ENCODE assay signal across 8 cellular contexts in genomic region chr13:99357149-99357596, GRCh38. TPM values are rescaled to one million over a fixed set of nuclear protein-coding genes. Genes with fewer than 3 reads are reported as not detected.
DNase-seq lines count a peak whose midpoint lies in the region; ATAC-seq and TF ChIP-seq lines count a peak whose summit lies in the region.

No MANE protein-coding gene starts in this region.

- H3K27ac ChIP-seq in suprapubic skin (peak overlapping the region; percentile 53), SJCRH30 (no peak overlapping the region)

- peak; percentile 42 for ATAC-seq in HG02759 (IDR thresholded peaks at IDR 0.05; ENCODE audit: unreplicated experiment)

- H3K27ac Mint-ChIP-seq in activated CD4-positive, alpha-beta T cell treated with anti-CD3 and anti-CD28 coated beads, Interleukin-2, amount 10 ng/mL, durations not matched to agents 24 days and 14 days = peak overlapping the region; percentile 99

- H3K27me3 Mint-ChIP-seq in activated CD4-positive, alpha-beta T cell treated with anti-CD3 and anti-CD28 coated beads, Interleukin-2, amount 10 ng/mL, durations not matched to agents 24 days and 14 days = no peaks in the 10 kb centered on the region

- 80% methylated on average over 8 of the region's 8 CpGs for WGBS in suprapubic skin

- H3K9me3 ChIP-seq in suprapubic skin (no peaks in the 10 kb centered on the region), SJCRH30 (replicated peaks) (no peaks in the 10 kb centered on the region), HAP-1 (no peaks in the 10 kb centered on the region)

- H3K27me3 ChIP-seq in suprapubic skin (no peaks in the 10 kb centered on the region), SJCRH30 (no peaks in the 10 kb centered on the region), HAP-1 (ENCODE audit: low read depth) (no peaks in the 10 kb centered on the region)

- no peaks in the 10 kb centered on the region for H3K9me3 Mint-ChIP-seq in activated CD4-positive, alpha-beta T cell treated with anti-CD3 and anti-CD28 coated beads, Interleukin-2, amount 10 ng/mL, durations not matched to agents 24 days and 14 days

- TF ChIP-seq CTCF in GM12865 (IDR thresholded peaks at IDR 0.05; ENCODE audit: insufficient read depth, low read depth, low read length, missing control alignments) (no peak), fibroblast of villous mesenchyme (IDR thresholded peaks at IDR 0.05; ENCODE audit: insufficient read depth, low read depth, low read length) (no peak), suprapubic skin (IDR thresholded peaks at IDR 0.05) (no peak)

- H3K4me1 ChIP-seq in suprapubic skin = peaks cover 31% of the 10 kb centered on the region
- no peaks in the 10 kb centered on the region for H3K4me1 ChIP-seq in SJCRH30
- no peaks in the 10 kb centered on the region for H3K4me1 ChIP-seq in HAP-1

- DNase-seq in GM12865 (ENCODE audit: low read depth) (peak; percentile 75), fibroblast of villous mesenchyme (ENCODE audit: low read depth) (peak; percentile 86), suprapubic skin (ENCODE audit: low spot score in 2 of 2) (no peak), SW480 (ENCODE audit: low spot score) (no peak), SJCRH30 (no peak), HAP-1 (ENCODE audit: low spot score in 2 of 2) (no peak)
- peak; percentile 87 for DNase-seq in activated CD4-positive, alpha-beta T cell treated with anti-CD3 and anti-CD28 coated beads, Interleukin-2, amount 10 ng/mL, durations not matched to agents 24 days and 14 days

- peaks cover 89% of the 10 kb centered on the region for H3K4me1 Mint-ChIP-seq in activated CD4-positive, alpha-beta T cell treated with anti-CD3 and anti-CD28 coated beads, Interleukin-2, amount 10 ng/mL, durations not matched to agents 24 days and 14 days

- H3K36me3 Mint-ChIP-seq in activated CD4-positive, alpha-beta T cell treated with anti-CD3 and anti-CD28 coated beads, Interleukin-2, amount 10 ng/mL, durations not matched to agents 24 days and 14 days (ENCODE audit: low read depth) = peaks cover 70% of the 10 kb centered on the region

- H3K36me3 ChIP-seq in suprapubic skin (peaks cover 45% of the 10 kb centered on the region), SJCRH30 (no peaks in the 10 kb centered on the region; the same call in 1 of the 2 replicates), HAP-1 (replicated peaks) (no peaks in the 10 kb centered on the region; the same call in none of the 2 replicates)

- peak overlapping the region; percentile 83 for H3K4me3 Mint-ChIP-seq in activated CD4-positive, alpha-beta T cell treated with anti-CD3 and anti-CD28 coated beads, Interleukin-2, amount 10 ng/mL, durations not matched to agents 24 days and 14 days

- TF ChIP-seq POLR2A in suprapubic skin (IDR thresholded peaks at IDR 0.05) = no peak

- TF ChIP-seq EP300 in suprapubic skin (IDR thresholded peaks at IDR 0.05) = no peak

- in situ Hi-C loops in HAP-1 (cut with MboI; ENCODE audit: low sequenced_read_pairs) = no loop called here

- intact Hi-C loops in activated CD4-positive, alpha-beta T cell treated with anti-CD3 and anti-CD28 coated beads, Interleukin-2, amount 10 ng/mL, durations not matched to agents 24 days and 14 days (cut with micrococcal nuclease) = loop anchor here (1.0 to 5.0 kb wide), 12 partner anchors 11 to 1038 kb away; partner anchors contain the start of genes GPR183 and UBAC2

- H3K4me3 ChIP-seq in GM12865 (ENCODE audit: low read depth, low read length) (no peak overlapping the region), fibroblast of villous mesenchyme (ENCODE audit: low read depth, low read length) (no peak overlapping the region), suprapubic skin (no peak overlapping the region), SJCRH30 (no peak overlapping the region), HAP-1 (no peak overlapping the region)

RNA-seq across cellular contexts. Expression of gene GPR183, which starts 50.0 kb away (rescaled TPM):
- total RNA-seq in activated CD4-positive, alpha-beta T cell treated with anti-CD3 and anti-CD28 coated beads, Interleukin-2, amount 10 ng/mL, durations not matched to agents 24 days and 14 days = 36.8 and 37.1 TPM in 2 replicates
- total RNA-seq in fibroblast of villous mesenchyme = 0.86 and 4.5 TPM in 2 replicates
- total RNA-seq in suprapubic skin = 1 to 10 TPM; 2.3 to 7.0 (median 4.4) TPM
- total RNA-seq in SJCRH30 (2014; rRNA removed; shearing (Covaris generic)) = not detected in 2 replicates

Comparison
In these comparisons a context has a peak if more than half of its experiments do, and no peak if none do; other contexts are left out.
1. DNase-seq: peak in GM12865 (single experiment), activated CD4-positive, alpha-beta T cell treated with anti-CD3 and anti-CD28 coated beads, Interleukin-2, amount 10 ng/mL, durations not matched to agents 24 days and 14 days (single experiment) and fibroblast of villous mesenchyme (single experiment); none in suprapubic skin (0 of 2), SW480 (single experiment), SJCRH30 (0 of 2) and HAP-1 (0 of 2).